8 cellular contexts compared by ENCODE assay signal in genomic region chr3:66036586-66037061, GRCh38.
A peak's percentile ranks its signal among the peaks of the same experiment; 100 is the strongest.
DNase-seq lines count a peak whose midpoint lies in the region; ATAC-seq and TF ChIP-seq lines count a peak whose summit lies in the region.

No MANE protein-coding gene starts in this region.

- H3K36me3 ChIP-seq in SK-N-MC (ENCODE audit: insufficient read depth, low read length) (no peaks in the 10 kb centered on the region), parathyroid adenoma (ENCODE audit: control insufficient read depth, insufficient read depth, low read length) (no peaks in the 10 kb centered on the region)

- peaks cover 9% of the 10 kb centered on the region for H3K79me2 ChIP-seq in parathyroid adenoma

- H2AFZ ChIP-seq in parathyroid adenoma, result peak overlapping the region; percentile 97

- H3K4me2 ChIP-seq in parathyroid adenoma (ENCODE audit: low read length), result peak overlapping the region; percentile 92

- no peak for TF ChIP-seq CTCF in C4-2B (conservative IDR thresholded peaks at IDR 0.05)
- TF ChIP-seq CTCF in foreskin fibroblast (IDR thresholded peaks at IDR 0.05; ENCODE audit: low read depth, low read length), result no peak
- TF ChIP-seq CTCF in parathyroid adenoma (IDR thresholded peaks at IDR 0.05), result no peak

- H3K4me3 ChIP-seq in SK-N-MC, result peak overlapping the region; percentile 88
- H3K4me3 ChIP-seq in foreskin fibroblast (ENCODE audit: low read depth in 1 of 2, low read length in 2 of 2), result peak overlapping the region; percentile 94 to 95
- peak overlapping the region; percentile 61 for H3K4me3 ChIP-seq in parathyroid adenoma (ENCODE audit: low read depth, low read length)

- H3K9ac ChIP-seq in SK-N-MC (ENCODE audit: insufficient read length), result no peak overlapping the region
- H3K9ac ChIP-seq in parathyroid adenoma, result no peak overlapping the region

- H3K9me3 ChIP-seq in SK-N-MC (ENCODE audit: low read depth, low read length) (no peaks in the 10 kb centered on the region), parathyroid adenoma (ENCODE audit: control insufficient read depth, low read length) (no peaks in the 10 kb centered on the region)

- no peaks in the 10 kb centered on the region for H3K27me3 ChIP-seq in parathyroid adenoma (ENCODE audit: control insufficient read depth, insufficient read depth, low read length)

- H3K27ac ChIP-seq in C4-2B, result peak overlapping the region; percentile 91
- no peak overlapping the region for H3K27ac ChIP-seq in SK-N-MC
- H3K27ac ChIP-seq in parathyroid adenoma, result no peak overlapping the region

- DNase-seq in SK-N-MC (ENCODE audit: low read depth, low spot score) (no peak), foreskin fibroblast (peak in 1 of 2 donors; percentile 56), RPMI8226 (no peak), middle frontal gyrus (ENCODE audit: extremely low spot score, low spot score) (no peak), NCI-H2081 (lab: John Stamatoyannopoulos, UW) (no peak)

- H3K4me1 ChIP-seq in parathyroid adenoma, result peaks cover 4% of the 10 kb centered on the region

- ATAC-seq in HG03571 (IDR thresholded peaks at IDR 0.05; ENCODE audit: unreplicated experiment), result no peak
